Comparison of ENCODE assay signal across 14 cellular contexts in the genomic region with DNA sequence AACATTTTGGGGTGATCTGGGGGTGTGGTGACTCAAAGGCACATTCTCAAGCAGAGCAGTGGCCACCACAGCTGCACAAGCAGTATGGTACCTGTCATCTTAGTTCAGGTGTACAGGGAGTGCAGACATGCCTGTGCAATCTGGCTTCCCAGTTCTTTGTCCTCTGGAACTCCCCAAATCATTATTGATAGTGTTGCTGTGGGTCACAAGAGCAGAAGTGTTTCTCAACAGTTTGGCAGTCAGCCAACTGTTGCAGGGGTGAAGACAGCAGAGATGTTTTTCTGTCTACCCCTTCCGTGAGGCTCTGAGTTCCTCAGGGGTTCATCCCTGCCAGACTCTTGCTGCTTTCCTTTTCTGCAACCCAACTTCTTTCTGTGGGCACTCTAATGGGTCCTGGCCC.
DNase-seq lines count a peak whose midpoint lies in the region; ATAC-seq, FAIRE-seq and TF ChIP-seq lines count a peak whose summit lies in the region.
"Had no signal": no experiment of that assay in that cellular context is flagged by ENCODE, and none has a peak within 500 bp of the region (broad histone marks: within the 10 kb centered on the region; RNA-seq: fewer than 3 reads in every experiment).

No MANE protein-coding gene starts in this region.

- no peaks in the 10 kb centered on the region for H3K27me3 Mint-ChIP-seq in activated CD8-positive, alpha-beta T cell treated with anti-CD3 and anti-CD28 coated beads for 36 hours
- H3K27me3 Mint-ChIP-seq: CD4-positive, CD25-positive, alpha-beta regulatory T cell had no signal

- no peak for TF ChIP-seq CTCF in HL-60 (IDR thresholded peaks at IDR 0.05; ENCODE audit: insufficient read depth, low read length)
- no peak for TF ChIP-seq CTCF in MM.1S (IDR thresholded peaks at IDR 0.05; ENCODE audit: low read length)
- no peak for TF ChIP-seq CTCF in mammary epithelial cell (conservative IDR thresholded peaks at IDR 0.05 in 1 of 2, IDR thresholded peaks at IDR 0.05 in 1 of 2; ENCODE audit: extremely low read depth in 1 of 2, insufficient read depth in 1 of 2, low read depth in 1 of 2, low read length in 2 of 2)
- no peak for TF ChIP-seq CTCF in kidney (IDR thresholded peaks at IDR 0.05; ENCODE audit: borderline replicate concordance, extremely low read depth, insufficient read depth)
- no peak for TF ChIP-seq CTCF in activated CD8-positive, alpha-beta T cell treated with anti-CD3 and anti-CD28 coated beads for 36 hours (IDR thresholded peaks at IDR 0.05)

- no peak for FAIRE-seq in kidney (lab: Jason Lieb, UNC)
- FAIRE-seq: TTC549 had no signal

- no TSS peak for BruUV-seq in mammary epithelial cell (replicated peaks; lab: Mats Ljungman, UMichigan)

- H3K9me2 ChIP-seq in MM.1S (replicated peaks; ENCODE audit: insufficient read depth, low read length), result no peaks in the 10 kb centered on the region

- ATAC-seq in activated CD8-positive, alpha-beta T cell treated with anti-CD3 and anti-CD28 coated beads for 36 hours, result no peak

- no peak overlapping the region for H3K27ac Mint-ChIP-seq in activated CD8-positive, alpha-beta T cell treated with anti-CD3 and anti-CD28 coated beads for 36 hours
- H3K27ac Mint-ChIP-seq: CD4-positive, CD25-positive, alpha-beta regulatory T cell had no signal

- H3K36me3 ChIP-seq in MM.1S (replicated peaks; ENCODE audit: insufficient read depth, low read length), result no peaks in the 10 kb centered on the region
- H3K36me3 ChIP-seq in mammary epithelial cell (ENCODE audit: insufficient read depth, low read length), result no peaks in the 10 kb centered on the region
- H3K36me3 ChIP-seq in kidney (ENCODE audit: control insufficient read depth in 1 of 2, insufficient read depth in 2 of 2, low read length in 2 of 2), result no peaks in the 10 kb centered on the region
- H3K36me3 ChIP-seq: suprapubic skin had no signal

- no peak overlapping the region for H3K4me2 ChIP-seq in MM.1S (ENCODE audit: low read depth, low read length)
- H3K4me2 ChIP-seq in mammary epithelial cell (ENCODE audit: insufficient read depth, low read depth, low read length), result no peak overlapping the region

- in situ Hi-C loops in mammary epithelial cell (cut with MboI; ENCODE audit: low sequenced_read_pairs in 2 of 2), result no loop called here
- in situ Hi-C loops in G401 (cut with HindIII; ENCODE audit: low sequenced_read_pairs), result no loop called here

- 88% methylated on average over 1 of the region's 1 CpG for WGBS in mammary epithelial cell (ENCODE audit: low coverage, missing lambda C conversion rate)

- H3F3A ChIP-seq in MM.1S (ENCODE audit: insufficient read depth, low read length), result peaks cover 29% of the 10 kb centered on the region

- H3K36me3 Mint-ChIP-seq in activated CD8-positive, alpha-beta T cell treated with anti-CD3 and anti-CD28 coated beads for 36 hours (ENCODE audit: low read depth), result no peaks in the 10 kb centered on the region
- H3K36me3 Mint-ChIP-seq: CD4-positive, CD25-positive, alpha-beta regulatory T cell had no signal

- H3K27me3 ChIP-seq in HL-60 (ENCODE audit: insufficient read depth, poor library complexity, severe bottlenecking) (no peaks in the 10 kb centered on the region), MM.1S (replicated peaks; ENCODE audit: insufficient read depth, low read length) (no peaks in the 10 kb centered on the region), mammary epithelial cell (ENCODE audit: insufficient read depth, low read length) (no peaks in the 10 kb centered on the region)
- H3K27me3 ChIP-seq: suprapubic skin had no signal

- no peaks in the 10 kb centered on the region for H3K9me3 Mint-ChIP-seq in activated CD8-positive, alpha-beta T cell treated with anti-CD3 and anti-CD28 coated beads for 36 hours

- intact Hi-C loops in mammary epithelial cell (cut with micrococcal nuclease), result no loop called here
- intact Hi-C loops in kidney (cut with DNase I), result no loop called here
- intact Hi-C loops in activated CD8-positive, alpha-beta T cell treated with anti-CD3 and anti-CD28 coated beads for 36 hours (cut with micrococcal nuclease), result no loop called here

- peaks cover 6% of the 10 kb centered on the region; the same call in 1 of the 2 replicates for H3K79me2 ChIP-seq in MM.1S (ENCODE audit: low read length)
- H3K79me2 ChIP-seq in mammary epithelial cell (ENCODE audit: insufficient read depth, low read length), result no peaks in the 10 kb centered on the region

- H3K4me3 Mint-ChIP-seq in activated CD8-positive, alpha-beta T cell treated with anti-CD3 and anti-CD28 coated beads for 36 hours, result no peak overlapping the region
- H3K4me3 Mint-ChIP-seq: CD4-positive, CD25-positive, alpha-beta regulatory T cell had no signal

- H4K20me1 ChIP-seq in MM.1S (ENCODE audit: insufficient read depth, low read length) (no peaks in the 10 kb centered on the region), mammary epithelial cell (ENCODE audit: insufficient read depth, low read length) (no peaks in the 10 kb centered on the region)

- CTCF ChIA-PET in mammary epithelial cell (lab: Charles Lee; ENCODE audit: low non-redundant PET), result no interaction called here
- CTCF ChIA-PET in activated CD8-positive, alpha-beta T cell treated with anti-CD3 and anti-CD28 coated beads for 36 hours (lab: Charles Lee), result no interaction called here

- H3K9me3 ChIP-seq in MM.1S (replicated peaks; ENCODE audit: insufficient read depth, low read length) (no peaks in the 10 kb centered on the region; the same call in 1 of the 2 replicates), mammary epithelial cell (replicated peaks; ENCODE audit: insufficient read depth, low read length) (no peaks in the 10 kb centered on the region), kidney (ENCODE audit: control insufficient read depth in 1 of 2, low read length in 2 of 2) (no peaks in the 10 kb centered on the region)
- H3K9me3 ChIP-seq: suprapubic skin had no signal

- H3K4me3 ChIP-seq in HL-60 (replicated peaks; ENCODE audit: insufficient read depth, low read length), result no peak overlapping the region
- no peak overlapping the region for H3K4me3 ChIP-seq in MM.1S (ENCODE audit: low read length)
- H3K4me3 ChIP-seq in mammary epithelial cell (replicated peaks in 1 of 3; ENCODE audit: insufficient read depth in 1 of 3, low read depth in 2 of 3, low read length in 3 of 3), result no peak overlapping the region
- H3K4me3 ChIP-seq in kidney (ENCODE audit: low read length in 2 of 2), result no peak overlapping the region
- H3K4me3 ChIP-seq: suprapubic skin had no signal

- H2AFZ ChIP-seq in MM.1S (ENCODE audit: low read length) (no peak overlapping the region; the same call in 1 of the 2 replicates), mammary epithelial cell (ENCODE audit: low read depth, low read length) (no peak overlapping the region)

- H3K9ac ChIP-seq in MM.1S (ENCODE audit: low read length) (no peak overlapping the region), mammary epithelial cell (ENCODE audit: insufficient read depth, low read length) (no peak overlapping the region), kidney (ENCODE audit: low read length in 2 of 2) (no peak overlapping the region)

- POLR2A ChIA-PET in activated CD8-positive, alpha-beta T cell treated with anti-CD3 and anti-CD28 coated beads for 36 hours (lab: Charles Lee), result no interaction called here

- dilution Hi-C loops in mammary epithelial cell (cut with HindIII; ENCODE audit: low sequenced_read_pairs), result no loop called here

- H3K4me1 ChIP-seq in MM.1S (ENCODE audit: low read length) (peaks cover 37% of the 10 kb centered on the region), mammary epithelial cell (ENCODE audit: insufficient read depth, low read length) (no peaks in the 10 kb centered on the region), kidney (ENCODE audit: control insufficient read depth in 1 of 2, insufficient read depth in 1 of 2, low read depth in 1 of 2, low read length in 2 of 2) (no peaks in the 10 kb centered on the region)
- H3K4me1 ChIP-seq: suprapubic skin had no signal

- H3K4me1 Mint-ChIP-seq in activated CD8-positive, alpha-beta T cell treated with anti-CD3 and anti-CD28 coated beads for 36 hours (ENCODE audit: low read depth), result no peaks in the 10 kb centered on the region
- H3K4me1 Mint-ChIP-seq: CD4-positive, CD25-positive, alpha-beta regulatory T cell had no signal

- DNase-seq in HL-60 (ENCODE audit: low read depth in 1 of 2, low spot score in 1 of 2) (peak; percentile 6 to 43), MM.1S (peak; percentile 30), mammary epithelial cell (peak; percentile 12), kidney (peak; percentile 40), Ammon's horn (ENCODE audit: low spot score) (no peak), G401 (ENCODE audit: low spot score) (no peak)
- no peak for DNase-seq in activated CD8-positive, alpha-beta T cell treated with anti-CD3 and anti-CD28 coated beads for 36 hours
- DNase-seq: activated gamma-delta T cell; CD4-positive, CD25-positive, alpha-beta regulatory T cell; midbrain; NCI-H526 treated with DMSO at 0.1 percent for 48 hours; SIG-M5 had no signal

- H3K27ac ChIP-seq in HL-60 (replicated peaks), result no peak overlapping the region
- H3K27ac ChIP-seq in MM.1S (ENCODE audit: low read length), result no peak overlapping the region
- no peak overlapping the region for H3K27ac ChIP-seq in mammary epithelial cell (ENCODE audit: insufficient read depth, low read depth, low read length)
- no peak overlapping the region for H3K27ac ChIP-seq in kidney (ENCODE audit: low read depth in 2 of 2, low read length in 2 of 2)
- H3K27ac ChIP-seq: suprapubic skin had no signal

Comparison
In these comparisons a context has a peak if more than half of its experiments do, and no peak if none do; other contexts are left out.
1. DNase-seq: peak in HL-60 (2 of 2), MM.1S (single experiment), mammary epithelial cell (single experiment) and kidney (single experiment); none in Ammon's horn (single experiment), G401 (single experiment) and activated CD8-positive, alpha-beta T cell treated with anti-CD3 and anti-CD28 coated beads for 36 hours (single experiment).